ENCODE assay signal across 1 cellular context in the genomic region with DNA sequence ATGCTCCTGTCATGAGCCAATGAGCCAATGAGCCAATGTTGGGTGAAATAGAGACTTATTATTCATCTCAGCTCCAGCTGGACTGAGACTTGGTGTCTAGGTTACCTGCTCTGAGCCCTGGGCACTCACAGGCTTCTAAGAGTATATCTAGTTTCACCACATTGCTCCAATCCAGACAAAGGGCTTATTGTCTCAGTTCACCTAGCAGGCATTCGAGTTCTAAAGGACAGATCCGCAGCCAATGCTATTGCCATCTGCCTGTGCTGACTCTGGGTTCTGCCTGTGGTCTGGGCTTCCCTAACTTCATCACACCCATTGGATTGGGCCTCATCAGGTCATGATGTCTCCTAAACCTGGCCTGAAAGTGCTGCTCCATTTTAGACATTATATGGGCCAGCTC.
TF ChIP-seq lines count a peak whose summit lies in the region.

No MANE protein-coding gene starts in this region.

TF ChIP-seq in HepG2, 621 proteins besides CTCF, POLR2A, EP300 and RAD21 (continued from another document):
- no peak for TF ChIP-seq MXI1 (IDR thresholded peaks at IDR 0.05; ENCODE audit: borderline replicate concordance, low read depth, low read length)
- no peak for TF ChIP-seq ZEB1 (IDR thresholded peaks at IDR 0.05; ENCODE audit: insufficient replicate concordance, low read depth)
- TF ChIP-seq CENPT (CRISPR knock-in tag; IDR thresholded peaks at IDR 0.05; ENCODE audit: low read depth): no peak
- no peak for TF ChIP-seq PTBP1 (IDR thresholded peaks at IDR 0.05; ENCODE audit: low read depth, low read length, poor library complexity, severe bottlenecking)
- TF ChIP-seq ATAD3A (CRISPR knock-in tag; IDR thresholded peaks at IDR 0.05): no peak
- no peak for TF ChIP-seq ZFP90 (CRISPR knock-in tag; IDR thresholded peaks at IDR 0.05; ENCODE audit: borderline replicate concordance)
- no peak for TF ChIP-seq ZKSCAN1 (IDR thresholded peaks at IDR 0.05; ENCODE audit: low read length)
- TF ChIP-seq BCLAF1 (IDR thresholded peaks at IDR 0.05): no peak
- TF ChIP-seq MED13 (CRISPR knock-in tag; IDR thresholded peaks at IDR 0.05): no peak
- no peak for TF ChIP-seq ERF (CRISPR knock-in tag; IDR thresholded peaks at IDR 0.05)
- no peak for TF ChIP-seq SP5 (CRISPR knock-in tag; IDR thresholded peaks at IDR 0.05; ENCODE audit: borderline replicate concordance, low read depth)
TF ChIP-seq in HepG2: peak in this region for 0.
